Comparison of ENCODE assay signal across 8 cellular contexts in the genomic region with DNA sequence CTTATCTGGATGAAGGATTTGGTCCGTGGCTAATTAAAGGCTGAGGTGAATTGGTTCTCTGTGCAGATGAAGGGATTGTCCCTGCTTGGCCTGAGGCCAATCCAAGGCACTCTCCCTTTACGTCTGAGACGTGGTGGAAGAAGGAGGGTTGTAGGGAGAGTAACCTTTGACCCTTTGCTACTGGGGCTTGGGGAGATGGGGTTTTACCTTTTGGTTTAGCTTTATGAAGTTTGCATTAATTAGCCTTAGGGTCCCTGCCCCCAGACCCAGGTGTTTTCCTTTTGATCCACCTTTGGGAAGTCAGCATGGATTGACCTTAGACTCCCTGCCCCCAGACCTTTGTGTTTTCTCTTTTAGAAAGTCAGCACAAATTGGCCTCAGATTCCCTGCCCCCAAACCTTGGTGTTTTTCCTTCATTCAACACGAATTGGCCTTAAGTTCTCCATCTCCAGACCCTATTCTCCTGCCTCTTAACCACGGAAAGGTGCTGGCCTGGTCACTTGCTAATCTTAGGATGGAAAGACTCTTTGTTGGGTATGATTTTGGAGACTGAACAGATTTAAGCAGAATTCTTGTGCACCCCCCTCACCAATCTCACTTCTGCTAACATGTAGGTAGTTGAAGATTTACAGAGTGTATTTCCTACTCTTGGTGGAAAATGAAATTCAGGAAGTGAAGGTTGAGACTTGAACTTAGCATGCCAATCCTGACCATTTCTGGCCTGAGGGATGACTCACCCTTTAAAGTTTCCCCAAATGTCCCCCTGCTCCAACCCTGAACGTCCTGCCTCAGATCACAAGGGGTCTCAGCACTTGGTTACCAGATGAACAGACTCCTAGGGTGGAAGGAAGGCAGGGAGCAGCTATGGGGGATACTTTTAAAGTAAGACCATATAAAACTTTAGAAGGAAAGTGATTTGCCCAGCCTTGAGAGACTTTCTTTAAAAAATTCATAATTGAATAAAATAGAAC. TPM values are rescaled to one million over a fixed set of nuclear protein-coding genes. Genes with fewer than 3 reads are reported as not detected.
DNase-seq lines count a peak whose midpoint lies in the region; ATAC-seq and TF ChIP-seq lines count a peak whose summit lies in the region.

No MANE protein-coding gene starts in this region.

- no peak overlapping the region for H3K9ac ChIP-seq in smooth muscle cell (ENCODE audit: low read depth)

- H4K20me1 ChIP-seq in smooth muscle cell (ENCODE audit: low read depth), result no peaks in the 10 kb centered on the region

- no peaks in the 10 kb centered on the region for H3K79me2 ChIP-seq in smooth muscle cell (ENCODE audit: low read depth)

- no peak overlapping the region for H3K27ac ChIP-seq in smooth muscle cell (ENCODE audit: low read depth)

- H3K4me1 Mint-ChIP-seq in activated CD4-positive, alpha-beta T cell treated with anti-CD3 and anti-CD28 coated beads, Interleukin-2, amount 10 ng/mL, durations not matched to agents 24 days and 14 days, result no peaks in the 10 kb centered on the region

- no peak overlapping the region for H3K4me2 ChIP-seq in smooth muscle cell

- peaks cover 13% of the 10 kb centered on the region for H3F3A ChIP-seq in smooth muscle cell (ENCODE audit: low read depth)

- H3K27me3 Mint-ChIP-seq in activated CD4-positive, alpha-beta T cell treated with anti-CD3 and anti-CD28 coated beads, Interleukin-2, amount 10 ng/mL, durations not matched to agents 24 days and 14 days, result peaks cover 7% of the 10 kb centered on the region

- H2AFZ ChIP-seq in smooth muscle cell (ENCODE audit: low read depth), result peak overlapping the region; percentile 56

- H3K4me1 ChIP-seq in smooth muscle cell (ENCODE audit: low read depth), result peaks cover 16% of the 10 kb centered on the region

- H3K4me3 Mint-ChIP-seq in activated CD4-positive, alpha-beta T cell treated with anti-CD3 and anti-CD28 coated beads, Interleukin-2, amount 10 ng/mL, durations not matched to agents 24 days and 14 days, result no peak overlapping the region

- H3K4me3 ChIP-seq in cardiac fibroblast (replicated peaks in 1 of 2; ENCODE audit: low read depth in 2 of 2, low read length in 2 of 2), result no peak overlapping the region
- no peak overlapping the region for H3K4me3 ChIP-seq in smooth muscle cell

- WGBS in smooth muscle cell (ENCODE audit: low lambda C conversion rate), result 44% methylated on average over 6 of the region's 6 CpGs

- no peaks in the 10 kb centered on the region for H3K36me3 ChIP-seq in smooth muscle cell (ENCODE audit: low read depth)

- no peaks in the 10 kb centered on the region for H3K27me3 ChIP-seq in smooth muscle cell (ENCODE audit: low read depth)

- H3K27ac Mint-ChIP-seq in activated CD4-positive, alpha-beta T cell treated with anti-CD3 and anti-CD28 coated beads, Interleukin-2, amount 10 ng/mL, durations not matched to agents 24 days and 14 days, result no peak overlapping the region

- intact Hi-C loops in activated CD4-positive, alpha-beta T cell treated with anti-CD3 and anti-CD28 coated beads, Interleukin-2, amount 10 ng/mL, durations not matched to agents 24 days and 14 days (cut with micrococcal nuclease), result no loop called here

- ATAC-seq in GM19395 (IDR thresholded peaks at IDR 0.05; ENCODE audit: unreplicated experiment), result peak; percentile 82
- ATAC-seq in HG03139 (IDR thresholded peaks at IDR 0.05; ENCODE audit: unreplicated experiment), result peak; percentile 74

- H3K9me3 Mint-ChIP-seq in activated CD4-positive, alpha-beta T cell treated with anti-CD3 and anti-CD28 coated beads, Interleukin-2, amount 10 ng/mL, durations not matched to agents 24 days and 14 days, result no peaks in the 10 kb centered on the region

- TF ChIP-seq CTCF in cardiac fibroblast (IDR thresholded peaks at IDR 0.05; ENCODE audit: low read depth, low read length) (no peak), smooth muscle cell (IDR thresholded peaks at IDR 0.05; ENCODE audit: borderline replicate concordance, insufficient read depth, poor library complexity, severe bottlenecking) (no peak)

- DNase-seq in cardiac fibroblast (ENCODE audit: low read depth in 2 of 2) (peak; percentile 54 to 60), smooth muscle cell (lab: John Stamatoyannopoulos, UW; ENCODE audit: unreplicated experiment) (no peak), GF-D8 (lab: John Stamatoyannopoulos, UW) (no peak)
- no peak for DNase-seq in activated CD4-positive, alpha-beta T cell treated with anti-CD3 and anti-CD28 coated beads, Interleukin-2, amount 50 U/mL, for 48 hours
- no peak for DNase-seq in activated CD8-positive, alpha-beta memory T cell treated with anti-CD3 and anti-CD28 coated beads for 24 hours
- no peak for DNase-seq in activated CD4-positive, alpha-beta T cell treated with anti-CD3 and anti-CD28 coated beads, Interleukin-2, amount 10 ng/mL, durations not matched to agents 24 days and 14 days

- H3K9me3 ChIP-seq in smooth muscle cell (replicated peaks; ENCODE audit: low read depth), result no peaks in the 10 kb centered on the region

- H3K36me3 Mint-ChIP-seq in activated CD4-positive, alpha-beta T cell treated with anti-CD3 and anti-CD28 coated beads, Interleukin-2, amount 10 ng/mL, durations not matched to agents 24 days and 14 days (ENCODE audit: low read depth), result no peaks in the 10 kb centered on the region

RNA-seq across cellular contexts. Expression of a gene that starts 23.1 kb away (rescaled TPM):
- 18.0 and 31.3 TPM in 2 replicates for total RNA-seq in smooth muscle cell
- polyA plus RNA-seq in smooth muscle cell, result 14.3 and 19.6 TPM in 2 replicates
- 21.7 and 23.4 TPM in 2 replicates for total RNA-seq in activated CD4-positive, alpha-beta T cell treated with anti-CD3 and anti-CD28 coated beads, Interleukin-2, amount 10 ng/mL, durations not matched to agents 24 days and 14 days

Comparison
In these comparisons a context has a peak if more than half of its experiments do, and no peak if none do; other contexts are left out.
1. DNase-seq: peak in cardiac fibroblast (2 of 2); none in smooth muscle cell (single experiment), activated CD4-positive, alpha-beta T cell treated with anti-CD3 and anti-CD28 coated beads, Interleukin-2, amount 50 U/mL, for 48 hours (0 of 2), activated CD8-positive, alpha-beta memory T cell treated with anti-CD3 and anti-CD28 coated beads for 24 hours (single experiment), GF-D8 (single experiment) and activated CD4-positive, alpha-beta T cell treated with anti-CD3 and anti-CD28 coated beads, Interleukin-2, amount 10 ng/mL, durations not matched to agents 24 days and 14 days (single experiment).